In the genomic region with DNA sequence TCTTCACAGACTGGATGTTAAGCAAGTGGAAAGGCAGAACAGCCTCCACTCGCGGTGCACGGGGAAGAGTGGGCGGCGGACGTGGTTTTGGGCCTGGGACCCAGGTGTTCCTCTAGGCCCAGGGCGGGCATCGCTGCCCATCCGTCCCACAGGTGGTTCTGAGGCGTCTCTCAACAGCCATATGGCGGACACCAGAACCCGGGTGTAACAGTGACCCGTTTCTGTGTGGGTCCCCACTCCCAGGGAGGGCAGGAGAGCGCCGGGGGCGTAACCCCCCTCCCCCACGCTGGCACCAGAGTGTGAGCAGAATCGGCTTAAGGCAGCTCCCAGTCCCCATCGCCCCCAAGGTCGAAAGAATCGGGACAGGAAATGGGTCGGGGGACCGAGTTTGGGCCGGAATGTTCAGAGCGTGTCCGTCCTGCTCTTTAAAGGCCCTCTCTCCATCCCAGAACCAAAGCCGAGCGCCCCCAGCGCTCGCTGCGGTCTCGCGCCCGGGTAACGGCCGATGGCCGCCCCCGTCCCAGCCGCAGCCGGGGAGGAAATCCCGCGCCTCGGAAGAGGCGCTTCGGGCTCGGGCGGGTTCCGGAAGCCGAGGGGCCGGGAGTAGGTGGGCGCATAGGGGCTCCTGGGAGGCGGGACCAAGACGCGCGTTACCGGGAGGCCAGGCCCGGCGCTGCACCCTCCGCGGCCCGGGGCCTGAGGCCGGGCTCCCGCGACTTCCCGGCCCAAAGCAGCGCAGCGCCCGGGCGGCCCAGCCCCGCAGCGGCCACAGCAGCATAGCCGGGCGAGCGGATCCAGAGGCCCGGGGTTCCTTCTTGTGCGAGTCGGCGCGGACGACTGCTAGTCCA, we compare ENCODE assay signal across 1 cellular context.
TF ChIP-seq lines count a peak whose summit lies in the region.

A gene (minus strand): TSS at position 839 of the 848 bp plus-strand sequence. CDS start 61 bp downstream, at position 778.

TF ChIP-seq in HepG2, 621 proteins besides CTCF, POLR2A, EP300 and RAD21 (continued from another document and continues in another):
- TF ChIP-seq, protein P1, sequence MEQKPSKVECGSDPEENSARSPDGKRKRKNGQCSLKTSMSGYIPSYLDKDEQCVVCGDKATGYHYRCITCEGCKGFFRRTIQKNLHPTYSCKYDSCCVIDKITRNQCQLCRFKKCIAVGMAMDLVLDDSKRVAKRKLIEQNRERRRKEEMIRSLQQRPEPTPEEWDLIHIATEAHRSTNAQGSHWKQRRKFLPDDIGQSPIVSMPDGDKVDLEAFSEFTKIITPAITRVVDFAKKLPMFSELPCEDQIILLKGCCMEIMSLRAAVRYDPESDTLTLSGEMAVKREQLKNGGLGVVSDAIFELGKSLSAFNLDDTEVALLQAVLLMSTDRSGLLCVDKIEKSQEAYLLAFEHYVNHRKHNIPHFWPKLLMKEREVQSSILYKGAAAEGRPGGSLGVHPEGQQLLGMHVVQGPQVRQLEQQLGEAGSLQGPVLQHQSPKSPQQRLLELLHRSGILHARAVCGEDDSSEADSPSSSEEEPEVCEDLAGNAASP (CRISPR knock-in tag; IDR thresholded peaks at IDR 0.05; ENCODE audit: borderline replicate concordance), result peak; percentile 58; the same call in 1 of the 2 replicates
- TF ChIP-seq MED8 (CRISPR knock-in tag; IDR thresholded peaks at IDR 0.05; ENCODE audit: insufficient replicate concordance), result no peak
- peak; percentile 88 for TF ChIP-seq KAT7 (CRISPR knock-in tag; IDR thresholded peaks at IDR 0.05; ENCODE audit: borderline replicate concordance)
- TF ChIP-seq SPEN (CRISPR knock-in tag; IDR thresholded peaks at IDR 0.05; ENCODE audit: low read depth), result peak; percentile 48; the same call in 1 of the 2 replicates
- TF ChIP-seq, protein P2, sequence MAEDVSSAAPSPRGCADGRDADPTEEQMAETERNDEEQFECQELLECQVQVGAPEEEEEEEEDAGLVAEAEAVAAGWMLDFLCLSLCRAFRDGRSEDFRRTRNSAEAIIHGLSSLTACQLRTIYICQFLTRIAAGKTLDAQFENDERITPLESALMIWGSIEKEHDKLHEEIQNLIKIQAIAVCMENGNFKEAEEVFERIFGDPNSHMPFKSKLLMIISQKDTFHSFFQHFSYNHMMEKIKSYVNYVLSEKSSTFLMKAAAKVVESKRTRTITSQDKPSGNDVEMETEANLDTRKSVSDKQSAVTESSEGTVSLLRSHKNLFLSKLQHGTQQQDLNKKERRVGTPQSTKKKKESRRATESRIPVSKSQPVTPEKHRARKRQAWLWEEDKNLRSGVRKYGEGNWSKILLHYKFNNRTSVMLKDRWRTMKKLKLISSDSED (CRISPR knock-in tag; IDR thresholded peaks at IDR 0.05), result 0 out of 2 replicates have a peak, but pooled peaks have one; percentile 69
- TF ChIP-seq, protein P3, sequence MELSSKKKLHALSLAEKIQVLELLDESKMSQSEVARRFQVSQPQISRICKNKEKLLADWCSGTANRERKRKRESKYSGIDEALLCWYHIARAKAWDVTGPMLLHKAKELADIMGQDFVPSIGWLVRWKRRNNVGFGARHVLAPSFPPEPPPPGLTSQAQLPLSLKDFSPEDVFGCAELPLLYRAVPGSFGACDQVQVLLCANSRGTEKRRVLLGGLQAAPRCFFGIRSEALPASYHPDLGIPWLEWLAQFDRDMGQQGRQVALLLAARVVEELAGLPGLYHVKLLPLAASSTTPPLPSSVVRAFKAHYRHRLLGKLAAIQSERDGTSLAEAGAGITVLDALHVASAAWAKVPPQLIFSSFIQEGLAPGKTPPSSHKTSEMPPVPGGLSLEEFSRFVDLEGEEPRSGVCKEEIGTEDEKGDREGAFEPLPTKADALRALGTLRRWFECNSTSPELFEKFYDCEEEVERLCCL (CRISPR knock-in tag; IDR thresholded peaks at IDR 0.05; ENCODE audit: borderline replicate concordance), result no peak
- TF ChIP-seq, protein P4, sequence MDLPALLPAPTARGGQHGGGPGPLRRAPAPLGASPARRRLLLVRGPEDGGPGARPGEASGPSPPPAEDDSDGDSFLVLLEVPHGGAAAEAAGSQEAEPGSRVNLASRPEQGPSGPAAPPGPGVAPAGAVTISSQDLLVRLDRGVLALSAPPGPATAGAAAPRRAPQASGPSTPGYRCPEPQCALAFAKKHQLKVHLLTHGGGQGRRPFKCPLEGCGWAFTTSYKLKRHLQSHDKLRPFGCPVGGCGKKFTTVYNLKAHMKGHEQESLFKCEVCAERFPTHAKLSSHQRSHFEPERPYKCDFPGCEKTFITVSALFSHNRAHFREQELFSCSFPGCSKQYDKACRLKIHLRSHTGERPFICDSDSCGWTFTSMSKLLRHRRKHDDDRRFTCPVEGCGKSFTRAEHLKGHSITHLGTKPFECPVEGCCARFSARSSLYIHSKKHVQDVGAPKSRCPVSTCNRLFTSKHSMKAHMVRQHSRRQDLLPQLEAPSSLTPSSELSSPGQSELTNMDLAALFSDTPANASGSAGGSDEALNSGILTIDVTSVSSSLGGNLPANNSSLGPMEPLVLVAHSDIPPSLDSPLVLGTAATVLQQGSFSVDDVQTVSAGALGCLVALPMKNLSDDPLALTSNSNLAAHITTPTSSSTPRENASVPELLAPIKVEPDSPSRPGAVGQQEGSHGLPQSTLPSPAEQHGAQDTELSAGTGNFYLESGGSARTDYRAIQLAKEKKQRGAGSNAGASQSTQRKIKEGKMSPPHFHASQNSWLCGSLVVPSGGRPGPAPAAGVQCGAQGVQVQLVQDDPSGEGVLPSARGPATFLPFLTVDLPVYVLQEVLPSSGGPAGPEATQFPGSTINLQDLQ (CRISPR knock-in tag; IDR thresholded peaks at IDR 0.05), result no peak; the same call in none of the 2 replicates
- TF ChIP-seq SP2 (CRISPR knock-in tag; IDR thresholded peaks at IDR 0.05), result peak; percentile 65
- TF ChIP-seq, protein P5, sequence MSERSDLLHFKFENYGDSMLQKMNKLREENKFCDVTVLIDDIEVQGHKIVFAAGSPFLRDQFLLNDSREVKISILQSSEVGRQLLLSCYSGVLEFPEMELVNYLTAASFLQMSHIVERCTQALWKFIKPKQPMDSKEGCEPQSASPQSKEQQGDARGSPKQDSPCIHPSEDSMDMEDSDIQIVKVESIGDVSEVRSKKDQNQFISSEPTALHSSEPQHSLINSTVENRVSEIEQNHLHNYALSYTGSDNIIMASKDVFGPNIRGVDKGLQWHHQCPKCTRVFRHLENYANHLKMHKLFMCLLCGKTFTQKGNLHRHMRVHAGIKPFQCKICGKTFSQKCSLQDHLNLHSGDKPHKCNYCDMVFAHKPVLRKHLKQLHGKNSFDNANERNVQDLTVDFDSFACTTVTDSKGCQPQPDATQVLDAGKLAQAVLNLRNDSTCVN (CRISPR knock-in tag; IDR thresholded peaks at IDR 0.05; ENCODE audit: borderline replicate concordance), result no peak; the same call in 1 of the 2 replicates
- TF ChIP-seq ZNF296 (CRISPR knock-in tag; conservative IDR thresholded peaks at IDR 0.05), result no peak
- TF ChIP-seq RARG (CRISPR knock-in tag; IDR thresholded peaks at IDR 0.05; ENCODE audit: low read depth), result no peak
- peak; percentile 71 for TF ChIP-seq HNRNPK (IDR thresholded peaks at IDR 0.05; ENCODE audit: low read depth, low read length, poor library complexity, severe bottlenecking)
- TF ChIP-seq KLF16 (CRISPR knock-in tag; IDR thresholded peaks at IDR 0.05), result peak in 1 of 2 experiments; percentile 89; a peak in 1 of 4 replicates
- TF ChIP-seq, protein P6, sequence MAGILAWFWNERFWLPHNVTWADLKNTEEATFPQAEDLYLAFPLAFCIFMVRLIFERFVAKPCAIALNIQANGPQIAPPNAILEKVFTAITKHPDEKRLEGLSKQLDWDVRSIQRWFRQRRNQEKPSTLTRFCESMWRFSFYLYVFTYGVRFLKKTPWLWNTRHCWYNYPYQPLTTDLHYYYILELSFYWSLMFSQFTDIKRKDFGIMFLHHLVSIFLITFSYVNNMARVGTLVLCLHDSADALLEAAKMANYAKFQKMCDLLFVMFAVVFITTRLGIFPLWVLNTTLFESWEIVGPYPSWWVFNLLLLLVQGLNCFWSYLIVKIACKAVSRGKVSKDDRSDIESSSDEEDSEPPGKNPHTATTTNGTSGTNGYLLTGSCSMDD (CRISPR knock-in tag; IDR thresholded peaks at IDR 0.05), result no peak
- TF ChIP-seq KMT2A (CRISPR knock-in tag; IDR thresholded peaks at IDR 0.05), result peak; percentile 48; the same call in 1 of the 2 replicates
- TF ChIP-seq ELF1 (CRISPR knock-in tag; IDR thresholded peaks at IDR 0.05), result peak; percentile 44
- peak; percentile 71; the same call in 1 of the 2 replicates for TF ChIP-seq SRY (CRISPR knock-in tag; IDR thresholded peaks at IDR 0.05)
- 0 out of 2 replicates have a peak, but pooled peaks have one; percentile 17 for TF ChIP-seq NFKBIZ (CRISPR knock-in tag; IDR thresholded peaks at IDR 0.05)
- TF ChIP-seq, protein P7, sequence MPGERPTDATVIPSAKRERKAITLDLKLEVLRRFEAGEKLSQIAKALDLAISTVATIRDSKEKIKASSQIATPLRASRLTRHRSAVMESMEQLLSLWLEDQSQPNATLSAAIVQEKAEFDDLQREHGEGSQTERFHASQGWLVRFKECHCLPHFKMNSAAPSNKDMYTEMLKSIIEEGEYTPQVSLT (CRISPR knock-in tag; IDR thresholded peaks at IDR 0.05; ENCODE audit: borderline replicate concordance, low read depth), result 0 out of 2 replicates have a peak, but pooled peaks have one; percentile 42
- TF ChIP-seq ZNF724P (CRISPR knock-in tag; IDR thresholded peaks at IDR 0.05; ENCODE audit: borderline replicate concordance), result 0 out of 2 replicates have a peak, but pooled peaks have one; percentile 18
- TF ChIP-seq, protein P8, sequence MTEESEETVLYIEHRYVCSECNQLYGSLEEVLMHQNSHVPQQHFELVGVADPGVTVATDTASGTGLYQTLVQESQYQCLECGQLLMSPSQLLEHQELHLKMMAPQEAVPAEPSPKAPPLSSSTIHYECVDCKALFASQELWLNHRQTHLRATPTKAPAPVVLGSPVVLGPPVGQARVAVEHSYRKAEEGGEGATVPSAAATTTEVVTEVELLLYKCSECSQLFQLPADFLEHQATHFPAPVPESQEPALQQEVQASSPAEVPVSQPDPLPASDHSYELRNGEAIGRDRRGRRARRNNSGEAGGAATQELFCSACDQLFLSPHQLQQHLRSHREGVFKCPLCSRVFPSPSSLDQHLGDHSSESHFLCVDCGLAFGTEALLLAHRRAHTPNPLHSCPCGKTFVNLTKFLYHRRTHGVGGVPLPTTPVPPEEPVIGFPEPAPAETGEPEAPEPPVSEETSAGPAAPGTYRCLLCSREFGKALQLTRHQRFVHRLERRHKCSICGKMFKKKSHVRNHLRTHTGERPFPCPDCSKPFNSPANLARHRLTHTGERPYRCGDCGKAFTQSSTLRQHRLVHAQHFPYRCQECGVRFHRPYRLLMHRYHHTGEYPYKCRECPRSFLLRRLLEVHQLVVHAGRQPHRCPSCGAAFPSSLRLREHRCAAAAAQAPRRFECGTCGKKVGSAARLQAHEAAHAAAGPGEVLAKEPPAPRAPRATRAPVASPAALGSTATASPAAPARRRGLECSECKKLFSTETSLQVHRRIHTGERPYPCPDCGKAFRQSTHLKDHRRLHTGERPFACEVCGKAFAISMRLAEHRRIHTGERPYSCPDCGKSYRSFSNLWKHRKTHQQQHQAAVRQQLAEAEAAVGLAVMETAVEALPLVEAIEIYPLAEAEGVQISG (CRISPR knock-in tag; IDR thresholded peaks at IDR 0.05), result peak; percentile 82
- peak; percentile 78 for TF ChIP-seq SAP130 (CRISPR knock-in tag; IDR thresholded peaks at IDR 0.05; ENCODE audit: low read depth)
- TF ChIP-seq ZNF329 (CRISPR knock-in tag; IDR thresholded peaks at IDR 0.05; ENCODE audit: low read depth), result peak; percentile 62; the same call in 1 of the 2 replicates
- peak; percentile 83 for TF ChIP-seq KAT8 (CRISPR knock-in tag; IDR thresholded peaks at IDR 0.05)
- TF ChIP-seq, protein P9, sequence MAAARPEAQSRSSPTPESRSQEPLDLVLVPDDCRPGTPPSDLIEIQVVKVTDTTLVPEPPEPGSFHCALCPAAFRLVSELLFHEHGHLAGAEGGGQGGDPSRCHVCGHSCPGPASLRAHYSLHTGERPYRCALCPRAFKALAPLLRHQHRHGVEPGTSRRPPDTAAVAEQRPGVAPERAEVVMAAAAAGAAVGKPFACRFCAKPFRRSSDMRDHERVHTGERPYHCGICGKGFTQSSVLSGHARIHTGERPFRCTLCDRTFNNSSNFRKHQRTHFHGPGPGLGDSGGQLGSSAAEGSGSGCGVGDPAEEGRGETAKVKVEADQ (CRISPR knock-in tag; IDR thresholded peaks at IDR 0.05; ENCODE audit: borderline replicate concordance), result no peak
- TF ChIP-seq ZFY (CRISPR knock-in tag; IDR thresholded peaks at IDR 0.05), result peak; percentile 98
- TF ChIP-seq, protein P10, sequence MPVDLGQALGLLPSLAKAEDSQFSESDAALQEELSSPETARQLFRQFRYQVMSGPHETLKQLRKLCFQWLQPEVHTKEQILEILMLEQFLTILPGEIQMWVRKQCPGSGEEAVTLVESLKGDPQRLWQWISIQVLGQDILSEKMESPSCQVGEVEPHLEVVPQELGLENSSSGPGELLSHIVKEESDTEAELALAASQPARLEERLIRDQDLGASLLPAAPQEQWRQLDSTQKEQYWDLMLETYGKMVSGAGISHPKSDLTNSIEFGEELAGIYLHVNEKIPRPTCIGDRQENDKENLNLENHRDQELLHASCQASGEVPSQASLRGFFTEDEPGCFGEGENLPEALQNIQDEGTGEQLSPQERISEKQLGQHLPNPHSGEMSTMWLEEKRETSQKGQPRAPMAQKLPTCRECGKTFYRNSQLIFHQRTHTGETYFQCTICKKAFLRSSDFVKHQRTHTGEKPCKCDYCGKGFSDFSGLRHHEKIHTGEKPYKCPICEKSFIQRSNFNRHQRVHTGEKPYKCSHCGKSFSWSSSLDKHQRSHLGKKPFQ (CRISPR knock-in tag; IDR thresholded peaks at IDR 0.05; ENCODE audit: insufficient replicate concordance), result no peak
